3 cellular contexts compared by ENCODE assay signal in genomic region chr5:1021969-1022336, GRCh38. TPM values are rescaled to one million over a fixed set of nuclear protein-coding genes. Genes with fewer than 3 reads are reported as not detected.
"Had no signal": no experiment of that assay in that cellular context is flagged by ENCODE, and none has a peak within 500 bp of the region (broad histone marks: within the 10 kb centered on the region; RNA-seq: fewer than 3 reads in every experiment).

No MANE protein-coding gene starts in this region.

RNA-seq across cellular contexts. Expression of gene NKD2, which starts 13.4 kb away (rescaled TPM):
- total RNA-seq: gastrocnemius medialis, T-helper 17 cell had no signal
- polyA plus RNA-seq: foreskin keratinocyte had no signal
